16 cellular contexts compared by ENCODE assay signal in the genomic region with DNA sequence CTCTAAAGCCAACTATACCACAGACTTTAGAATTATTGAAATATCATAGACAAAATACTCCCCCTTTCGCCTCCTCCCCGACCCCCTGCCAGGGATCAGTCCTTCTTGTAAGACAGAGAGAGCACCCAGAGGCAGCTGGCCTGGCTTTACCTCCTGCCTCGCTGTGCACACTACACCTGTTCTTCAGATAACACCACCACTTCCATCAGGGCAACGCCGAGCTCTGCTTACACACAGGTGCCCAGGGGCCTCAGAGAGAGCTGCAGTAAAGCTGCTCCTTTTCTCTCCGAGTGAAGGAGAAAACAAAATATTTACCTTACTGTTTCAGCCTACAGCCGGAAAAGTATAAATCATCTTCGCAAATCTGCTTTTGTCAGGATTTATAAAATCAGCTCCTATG.
DNase-seq lines count a peak whose midpoint lies in the region; ATAC-seq and TF ChIP-seq lines count a peak whose summit lies in the region.
"Had no signal": no experiment of that assay in that cellular context is flagged by ENCODE, and none has a peak within 500 bp of the region (broad histone marks: within the 10 kb centered on the region; RNA-seq: fewer than 3 reads in every experiment).

No MANE protein-coding gene starts in this region.

- no peaks in the 10 kb centered on the region for H3K27me3 ChIP-seq in endodermal cell (ENCODE audit: control insufficient read depth, insufficient read depth, low read length, poor library complexity, severe bottlenecking)

- POLR2A ChIA-PET in OCI-LY7 (lab: Charles Lee): no interaction called here

- H3K27ac Mint-ChIP-seq in natural killer cell: peak overlapping the region; percentile 47 to 64
- H3K27ac Mint-ChIP-seq in endodermal cell: no peak overlapping the region
- H3K27ac Mint-ChIP-seq: activated T-helper 1 cell treated with anti-CD3 and anti-CD28 coated beads, Interleukin-12 subunit alpha, Interleukin-12 subunit beta, Interleukin-2, Interleukin-4 antibody, amounts not matched to agents 30 ng/mL and 10 ng/mL and 1 ng/mL, durations not matched to agents 14 hours and 24 hours and 36 hours had no signal

- H3K4me1 ChIP-seq in OCI-LY7 (ENCODE audit: insufficient read depth, low read length, poor library complexity, severe bottlenecking): peaks cover 32% of the 10 kb centered on the region
- no peaks in the 10 kb centered on the region for H3K4me1 ChIP-seq in endodermal cell (ENCODE audit: control insufficient read depth, insufficient read depth, low read length)

- H3K4me2 ChIP-seq in OCI-LY7 (ENCODE audit: low read length): peak overlapping the region; percentile 54

- peak overlapping the region; percentile 63; the same call in 1 of the 2 replicates for H2AFZ ChIP-seq in OCI-LY7 (ENCODE audit: low read length)

- H3K9me3 ChIP-seq in OCI-LY7 (ENCODE audit: low read length) (no peaks in the 10 kb centered on the region), endodermal cell (ENCODE audit: control insufficient read depth, low read length) (no peaks in the 10 kb centered on the region)

- CTCF ChIA-PET in OCI-LY7 (lab: Charles Lee; ENCODE audit: unreplicated experiment): no interaction called here

- BruUV-seq in OCI-LY7 (replicated peaks; lab: Mats Ljungman, UMichigan): no TSS peak

- H3K9me3 Mint-ChIP-seq in natural killer cell: no peaks in the 10 kb centered on the region
- H3K9me3 Mint-ChIP-seq in endodermal cell: no peaks in the 10 kb centered on the region
- H3K9me3 Mint-ChIP-seq: activated T-helper 1 cell treated with anti-CD3 and anti-CD28 coated beads, Interleukin-12 subunit alpha, Interleukin-12 subunit beta, Interleukin-2, Interleukin-4 antibody, amounts not matched to agents 30 ng/mL and 10 ng/mL and 1 ng/mL, durations not matched to agents 14 hours and 24 hours and 36 hours; H9 had no signal

- H3K36me3 ChIP-seq in OCI-LY7 (ENCODE audit: insufficient read depth, low read length): no peaks in the 10 kb centered on the region
- H3K36me3 ChIP-seq in endodermal cell (ENCODE audit: control insufficient read depth, insufficient read depth, low read length): peaks cover 63% of the 10 kb centered on the region

- H3K4me1 Mint-ChIP-seq in natural killer cell: peaks cover 57 to 77% of the 10 kb centered on the region in 2 donors
- H3K4me1 Mint-ChIP-seq in endodermal cell: peaks cover 13% of the 10 kb centered on the region

- H3K4me3 Mint-ChIP-seq in natural killer cell (no peak overlapping the region), endodermal cell (no peak overlapping the region)
- H3K4me3 Mint-ChIP-seq: activated T-helper 1 cell treated with anti-CD3 and anti-CD28 coated beads, Interleukin-12 subunit alpha, Interleukin-12 subunit beta, Interleukin-2, Interleukin-4 antibody, amounts not matched to agents 30 ng/mL and 10 ng/mL and 1 ng/mL, durations not matched to agents 14 hours and 24 hours and 36 hours; H9 had no signal

- H3K27ac ChIP-seq in OCI-LY7 (ENCODE audit: low read depth, low read length, poor library complexity, severe bottlenecking) (peak overlapping the region; percentile 1), endodermal cell (ENCODE audit: low read depth, low read length) (no peak overlapping the region)
- H3K27ac ChIP-seq: C4-2B had no signal

- 95 to 97% methylated on average over 6 to 8 of the region's 8 CpGs for WGBS in endodermal cell (ENCODE audit: insufficient coverage in 1 of 2, insufficient read length in 1 of 2), 2 experiments

- H3K36me3 Mint-ChIP-seq in natural killer cell (no peaks in the 10 kb centered on the region), endodermal cell (ENCODE audit: low read depth) (peaks cover 17% of the 10 kb centered on the region)

- H4K20me1 ChIP-seq in OCI-LY7 (ENCODE audit: insufficient read depth, low read length): no peaks in the 10 kb centered on the region

- H3K9me2 ChIP-seq in OCI-LY7 (ENCODE audit: insufficient read depth, low read length): no peaks in the 10 kb centered on the region

- ATAC-seq in natural killer cell (no peak), GM19467 (IDR thresholded peaks at IDR 0.05; ENCODE audit: unreplicated experiment) (no peak), HG03025 (IDR thresholded peaks at IDR 0.05; ENCODE audit: low FRiP score, unreplicated experiment) (no peak)
- ATAC-seq: right cardiac atrium had no signal

- no peaks in the 10 kb centered on the region for H3K27me3 Mint-ChIP-seq in natural killer cell (ENCODE audit: low read depth in 2 of 2)
- no peaks in the 10 kb centered on the region for H3K27me3 Mint-ChIP-seq in endodermal cell (ENCODE audit: insufficient read depth)

- DNase-seq in COLO668 (lab: John Stamatoyannopoulos, UW; ENCODE audit: unreplicated experiment): peak; percentile 74
- peak; percentile 94 for DNase-seq in NCI-H1417 treated with DMSO at 0.1 percent for 48 hours (lab: John Stamatoyannopoulos, UW)
- peak; percentile 48 for DNase-seq in OCI-LY7 (ENCODE audit: low spot score)
- no peak for DNase-seq in natural killer cell
- no peak for DNase-seq in endodermal cell
- DNase-seq in NCI-H526 treated with DMSO at 0.1 percent for 48 hours (lab: John Stamatoyannopoulos, UW): no peak
- DNase-seq: effector memory CD4-positive, alpha-beta T cell; foreskin melanocyte; H9; midbrain; right cardiac atrium; SW 1271 had no signal

- no peak overlapping the region for H3K9ac ChIP-seq in endodermal cell (ENCODE audit: extremely low read depth, low read length, poor library complexity, severe bottlenecking)

- no peaks in the 10 kb centered on the region for H3K79me2 ChIP-seq in OCI-LY7 (ENCODE audit: insufficient read depth, low read depth, low read length)

- H3K4me3 ChIP-seq in OCI-LY7 (ENCODE audit: low read depth, low read length, poor library complexity, severe bottlenecking) (no peak overlapping the region), endodermal cell (ENCODE audit: low read length) (no peak overlapping the region)

- TF ChIP-seq CTCF in OCI-LY7 (conservative IDR thresholded peaks at IDR 0.05; ENCODE audit: low read length): no peak
- TF ChIP-seq CTCF in natural killer cell (IDR thresholded peaks at IDR 0.05): no peak
- no peak for TF ChIP-seq CTCF in endodermal cell (conservative IDR thresholded peaks at IDR 0.05)

- intact Hi-C loops in OCI-LY7 (cut with micrococcal nuclease; ENCODE audit: unreplicated experiment): no loop called here
- intact Hi-C loops in natural killer cell (cut with micrococcal nuclease): no loop called here

Comparison
In these comparisons a context has a peak if more than half of its experiments do, and no peak if none do; other contexts are left out.
1. DNase-seq: peak in COLO668 (single experiment), NCI-H1417 treated with DMSO at 0.1 percent for 48 hours (single experiment) and OCI-LY7 (single experiment); none in natural killer cell (single experiment), endodermal cell (single experiment) and NCI-H526 treated with DMSO at 0.1 percent for 48 hours (single experiment).